In the genomic region with DNA sequence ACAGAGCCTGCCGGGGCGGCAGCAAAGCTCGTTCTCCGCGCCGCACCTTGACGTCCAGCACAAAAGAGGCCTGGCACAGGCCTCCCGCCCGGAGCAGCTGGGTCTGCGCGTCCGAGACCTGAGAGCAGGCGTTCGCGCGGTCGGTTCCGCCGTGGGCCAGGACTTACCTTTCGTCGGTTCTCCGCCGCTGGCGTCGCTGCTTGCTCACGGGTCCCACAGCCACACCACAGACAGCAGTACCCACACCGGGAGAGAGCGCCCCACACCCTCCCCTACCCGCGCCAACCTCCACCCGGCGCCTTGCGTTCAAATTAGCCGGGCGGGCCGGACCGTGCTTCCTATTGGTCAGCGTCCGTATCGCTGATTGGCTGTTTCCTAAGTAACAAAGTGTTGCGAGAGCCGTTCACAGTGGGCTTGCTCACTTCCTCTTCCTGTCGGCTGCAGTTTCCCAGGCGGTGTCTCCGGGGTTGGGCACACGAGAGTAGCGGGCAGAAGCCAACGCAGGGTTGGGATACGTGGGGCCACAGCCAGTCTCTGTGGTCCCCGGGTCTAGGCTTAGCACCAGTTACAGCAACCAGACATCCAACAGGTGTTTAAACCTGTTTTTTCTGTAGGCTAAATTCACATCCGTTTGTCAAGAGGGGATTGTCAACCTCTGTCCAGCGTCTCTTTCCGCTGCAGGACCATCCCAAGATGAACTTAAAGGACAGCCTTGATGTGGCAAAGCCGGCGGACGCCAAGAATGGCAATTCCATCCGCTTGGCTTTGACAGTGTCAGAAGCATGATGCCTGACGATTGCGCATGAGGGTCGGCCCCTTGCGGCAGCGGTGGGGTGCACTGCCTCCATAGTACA, we compare ENCODE assay signal across 8 cellular contexts. TPM values are rescaled to one million over a fixed set of nuclear protein-coding genes. Genes with fewer than 3 reads are reported as not detected.
A peak's percentile ranks its signal among the peaks of the same experiment; 100 is the strongest.
DNase-seq lines count a peak whose midpoint lies in the region; ATAC-seq and TF ChIP-seq lines count a peak whose summit lies in the region.

A gene (minus strand): TSS at position 313 of the 854 bp plus-strand sequence. CDS start 11,429 bp downstream, outside the sequence.

- DNase-seq in DMS153 (lab: John Stamatoyannopoulos, UW): peak; percentile 93
- DNase-seq in OCI-M2 (lab: John Stamatoyannopoulos, UW; ENCODE audit: unreplicated experiment): peak; percentile 60
- peak; percentile 82 for DNase-seq in activated T-cell treated with anti-CD3 and anti-CD28 coated beads for 24 hours (ENCODE audit: low read depth)
- DNase-seq in epithelial cell of prostate (ENCODE audit: low read depth, low spot score): peak; percentile 79
- DNase-seq in mucosa of gallbladder (ENCODE audit: low spot score): peak; percentile 91
- peak; percentile 80 for DNase-seq in stimulated activated CD8-positive, alpha-beta memory T cell treated with anti-CD3 and anti-CD28 coated beads, Interleukin-4, amount 100 ng/mL, for 24 hours (ENCODE audit: low read depth)

- peak; percentile 82 for ATAC-seq in GM21528 (IDR thresholded peaks at IDR 0.05; ENCODE audit: low FRiP score, unreplicated experiment)

- TF ChIP-seq EP300 in Ishikawa (IDR thresholded peaks at IDR 0.05; ENCODE audit: borderline replicate concordance): peak; percentile 11; the same call in 1 of the 2 replicates

- peak; percentile 19; the same call in 1 of the 2 replicates for TF ChIP-seq RAD21 in Ishikawa (IDR thresholded peaks at IDR 0.05; ENCODE audit: low read depth)

- peak within 1 kb of the TSS; percentile 23 for H3K27ac ChIP-seq in epithelial cell of prostate

TF ChIP-seq in Ishikawa, 13 proteins besides CTCF, POLR2A, EP300 and RAD21:
- TF ChIP-seq, protein P1, sequence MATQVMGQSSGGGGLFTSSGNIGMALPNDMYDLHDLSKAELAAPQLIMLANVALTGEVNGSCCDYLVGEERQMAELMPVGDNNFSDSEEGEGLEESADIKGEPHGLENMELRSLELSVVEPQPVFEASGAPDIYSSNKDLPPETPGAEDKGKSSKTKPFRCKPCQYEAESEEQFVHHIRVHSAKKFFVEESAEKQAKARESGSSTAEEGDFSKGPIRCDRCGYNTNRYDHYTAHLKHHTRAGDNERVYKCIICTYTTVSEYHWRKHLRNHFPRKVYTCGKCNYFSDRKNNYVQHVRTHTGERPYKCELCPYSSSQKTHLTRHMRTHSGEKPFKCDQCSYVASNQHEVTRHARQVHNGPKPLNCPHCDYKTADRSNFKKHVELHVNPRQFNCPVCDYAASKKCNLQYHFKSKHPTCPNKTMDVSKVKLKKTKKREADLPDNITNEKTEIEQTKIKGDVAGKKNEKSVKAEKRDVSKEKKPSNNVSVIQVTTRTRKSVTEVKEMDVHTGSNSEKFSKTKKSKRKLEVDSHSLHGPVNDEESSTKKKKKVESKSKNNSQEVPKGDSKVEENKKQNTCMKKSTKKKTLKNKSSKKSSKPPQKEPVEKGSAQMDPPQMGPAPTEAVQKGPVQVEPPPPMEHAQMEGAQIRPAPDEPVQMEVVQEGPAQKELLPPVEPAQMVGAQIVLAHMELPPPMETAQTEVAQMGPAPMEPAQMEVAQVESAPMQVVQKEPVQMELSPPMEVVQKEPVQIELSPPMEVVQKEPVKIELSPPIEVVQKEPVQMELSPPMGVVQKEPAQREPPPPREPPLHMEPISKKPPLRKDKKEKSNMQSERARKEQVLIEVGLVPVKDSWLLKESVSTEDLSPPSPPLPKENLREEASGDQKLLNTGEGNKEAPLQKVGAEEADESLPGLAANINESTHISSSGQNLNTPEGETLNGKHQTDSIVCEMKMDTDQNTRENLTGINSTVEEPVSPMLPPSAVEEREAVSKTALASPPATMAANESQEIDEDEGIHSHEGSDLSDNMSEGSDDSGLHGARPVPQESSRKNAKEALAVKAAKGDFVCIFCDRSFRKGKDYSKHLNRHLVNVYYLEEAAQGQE (IDR thresholded peaks at IDR 0.05; ENCODE audit: low read depth): peak; percentile 56; the same call in 1 of the 2 replicates
- TF ChIP-seq FOXM1 (IDR thresholded peaks at IDR 0.05; ENCODE audit: borderline replicate concordance, low read depth) (peak; percentile 98), TEAD4 (IDR thresholded peaks at IDR 0.05) (no peak), YY1 (IDR thresholded peaks at IDR 0.05; ENCODE audit: low read depth) (no peak), NFIC (IDR thresholded peaks at IDR 0.05) (peak; percentile 25; the same call in 1 of the 2 replicates), CEBPB (IDR thresholded peaks at IDR 0.05) (peak; percentile 58; the same call in 1 of the 2 replicates), TAF1 (IDR thresholded peaks at IDR 0.05; ENCODE audit: low read depth) (peak; percentile 81; the same call in 1 of the 2 replicates), CREB1 (IDR thresholded peaks at IDR 0.05; ENCODE audit: low read depth) (0 out of 2 replicates have a peak, but pooled peaks have one; percentile 36), EGR1 (IDR thresholded peaks at IDR 0.05) (no peak), TCF12 (IDR thresholded peaks at IDR 0.05; ENCODE audit: low read depth) (no peak; the same call in 1 of the 2 replicates)
- TF ChIP-seq, protein P2, sequence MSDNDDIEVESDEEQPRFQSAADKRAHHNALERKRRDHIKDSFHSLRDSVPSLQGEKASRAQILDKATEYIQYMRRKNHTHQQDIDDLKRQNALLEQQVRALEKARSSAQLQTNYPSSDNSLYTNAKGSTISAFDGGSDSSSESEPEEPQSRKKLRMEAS (IDR thresholded peaks at IDR 0.05): peak; percentile 70
- TF ChIP-seq, protein P3, sequence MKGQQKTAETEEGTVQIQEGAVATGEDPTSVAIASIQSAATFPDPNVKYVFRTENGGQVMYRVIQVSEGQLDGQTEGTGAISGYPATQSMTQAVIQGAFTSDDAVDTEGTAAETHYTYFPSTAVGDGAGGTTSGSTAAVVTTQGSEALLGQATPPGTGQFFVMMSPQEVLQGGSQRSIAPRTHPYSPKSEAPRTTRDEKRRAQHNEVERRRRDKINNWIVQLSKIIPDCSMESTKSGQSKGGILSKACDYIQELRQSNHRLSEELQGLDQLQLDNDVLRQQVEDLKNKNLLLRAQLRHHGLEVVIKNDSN (IDR thresholded peaks at IDR 0.05): no peak

RNA-seq across cellular contexts. Expression of the gene that starts here (rescaled TPM):
- 1.4 TPM for total RNA-seq in mucosa of gallbladder

Comparison
In these comparisons a context has a peak if more than half of its experiments do, and no peak if none do; other contexts are left out.
1. Peak in every context shown above with its lines: DNase-seq, ATAC-seq and H3K27ac ChIP-seq.